2 cellular contexts compared by ENCODE assay signal in the genomic region with DNA sequence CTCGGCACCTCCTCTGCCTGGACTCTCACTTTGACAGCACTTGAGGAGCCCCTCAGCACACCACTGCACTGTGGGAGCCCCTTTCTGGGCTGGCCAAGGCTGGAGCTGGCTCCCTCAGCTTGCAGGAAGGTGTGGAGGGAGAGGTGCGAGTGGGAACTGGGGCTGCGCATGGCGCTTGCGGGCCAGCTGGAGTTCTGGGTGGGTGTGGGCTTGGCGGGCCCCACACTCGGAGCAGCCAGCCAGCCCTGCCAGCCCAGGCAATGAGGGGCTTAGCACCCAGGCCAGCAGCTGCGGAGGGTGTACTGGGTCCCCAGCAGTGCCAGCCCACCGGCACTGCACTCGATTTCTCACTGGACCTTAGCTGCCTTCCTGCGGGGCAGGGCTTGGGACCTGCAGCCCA.
DNase-seq lines count a peak whose midpoint lies in the region; ATAC-seq and TF ChIP-seq lines count a peak whose summit lies in the region.
"Not testable (repeated sequence)": the region's sequence is repeated elsewhere in the genome, so short reads cannot be mapped to it uniquely, and the experiment has no call there.

No MANE protein-coding gene starts in this region.

- not testable (repeated sequence) for H3K27me3 Mint-ChIP-seq in T-helper 17 cell

- TF ChIP-seq CTCF in neutrophil (IDR thresholded peaks at IDR 0.05): not testable (repeated sequence)

- not testable (repeated sequence) for H3K36me3 ChIP-seq in neutrophil

- H3K27ac ChIP-seq in neutrophil: peak overlapping the region; percentile 61

- H3K4me3 Mint-ChIP-seq in T-helper 17 cell: not testable (repeated sequence)

- H3K27me3 ChIP-seq in neutrophil: not testable (repeated sequence)

- H3K36me3 Mint-ChIP-seq in T-helper 17 cell (ENCODE audit: low read depth): not testable (repeated sequence)

- H3K9me3 ChIP-seq in T-helper 17 cell (ENCODE audit: control insufficient read depth, low read length, poor library complexity, severe bottlenecking); neutrophil: not testable (repeated sequence)

- peak overlapping the region; percentile 51 for H3K27ac Mint-ChIP-seq in T-helper 17 cell

- peaks cover 14% of the 10 kb centered on the region for H3K4me1 Mint-ChIP-seq in T-helper 17 cell

- peaks cover 9 to 16% of the 10 kb centered on the region in 2 experiments for H3K4me1 ChIP-seq in neutrophil (ENCODE audit: control insufficient read depth in 1 of 2, insufficient read depth in 1 of 2, low read depth in 1 of 2, low read length in 1 of 2)

- not testable (repeated sequence) for H3K4me3 ChIP-seq in neutrophil (ENCODE audit: low read depth in 1 of 2, low read length in 1 of 2)

- not testable (repeated sequence) for ATAC-seq in T-helper 17 cell

- DNase-seq in T-helper 17 cell: not testable (repeated sequence)
